23 cellular contexts compared by ENCODE assay signal in the genomic region with DNA sequence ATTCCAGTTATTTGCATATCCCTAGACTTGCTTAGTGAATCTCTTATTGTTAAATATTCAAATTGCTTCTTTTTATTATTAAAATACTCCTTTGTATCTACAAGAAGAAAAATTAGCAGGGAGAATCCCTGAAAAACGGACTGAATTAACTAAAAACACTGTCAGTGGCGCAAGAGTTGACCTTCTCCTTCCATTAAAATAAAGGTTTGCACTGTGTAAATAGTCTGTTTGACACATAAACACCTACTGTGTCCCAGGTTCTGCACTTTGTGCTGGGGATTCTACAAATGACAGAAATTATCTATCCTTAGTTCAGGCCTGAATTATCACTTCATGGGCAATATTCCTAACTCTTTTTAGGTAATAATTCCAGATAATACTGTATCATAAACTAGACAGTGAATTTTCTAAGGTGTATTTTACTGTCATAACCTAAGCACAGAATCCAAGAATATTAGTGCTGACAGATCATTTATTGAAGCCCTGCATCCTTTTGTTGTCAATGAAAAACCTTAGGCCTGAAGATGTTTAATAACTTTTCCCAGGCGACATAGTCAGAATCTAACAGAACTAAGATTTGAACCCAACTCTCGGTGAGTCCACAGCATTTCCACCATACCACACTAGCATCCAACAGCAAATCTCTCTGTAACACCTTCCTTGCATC. TPM values are rescaled to one million over a fixed set of nuclear protein-coding genes. Genes with fewer than 3 reads are reported as not detected.
A peak's percentile ranks its signal among the peaks of the same experiment; 100 is the strongest.
DNase-seq lines count a peak whose midpoint lies in the region; ATAC-seq, FAIRE-seq and TF ChIP-seq lines count a peak whose summit lies in the region.
"Had no signal": no experiment of that assay in that cellular context is flagged by ENCODE, and none has a peak within 500 bp of the region (broad histone marks: within the 10 kb centered on the region; RNA-seq: fewer than 3 reads in every experiment).

No MANE protein-coding gene starts in this region.

- DNase-seq in A549 (ENCODE audit: low read depth in 1 of 2, low spot score in 1 of 2) (no peak), SJCRH30 (no peak), left lobe of liver (ENCODE audit: low spot score) (no peak), psoas muscle (no peak), colonic mucosa (no peak), GM12891 (ENCODE audit: insufficient read length, low spot score) (no peak)
- DNase-seq: 8988T; C1 segment of cervical spinal cord; Caco-2; CD4-positive, CD25-positive, alpha-beta regulatory T cell; CD8-positive, alpha-beta T cell; DMS153; DMS79; EL; GDM1; H9 had no signal

- FAIRE-seq in A549 (lab: Jason Lieb, UNC): peak; percentile 32
- FAIRE-seq in GM12891 (lab: Jason Lieb, UNC): no peak
- FAIRE-seq: GM12878, GM18507 had no signal

- no peak overlapping the region for H3K27ac ChIP-seq in A549
- H3K27ac ChIP-seq in SJCRH30: peak overlapping the region; percentile 96
- H3K27ac ChIP-seq in psoas muscle: no peak overlapping the region
- H3K27ac ChIP-seq in colonic mucosa: no peak overlapping the region

- H3K4me2 ChIP-seq in A549: no peak overlapping the region

- POLR2A ChIA-PET in A549 (lab: Yijun Ruan, JAX): no interaction called here

- no peaks in the 10 kb centered on the region for H3K4me1 ChIP-seq in A549
- peaks cover 40% of the 10 kb centered on the region for H3K4me1 ChIP-seq in SJCRH30
- no peaks in the 10 kb centered on the region for H3K4me1 ChIP-seq in psoas muscle
- H3K4me1 ChIP-seq in colonic mucosa: no peaks in the 10 kb centered on the region

- intact Hi-C loops in psoas muscle (cut with DNase I) (no loop called here), colonic mucosa (cut with DNase I) (no loop called here)

- ATAC-seq in A549: no peak
- peak; percentile 74 for ATAC-seq in left lobe of liver
- no peak for ATAC-seq in psoas muscle
- ATAC-seq: CD8-positive, alpha-beta T cell; GM12878; GM23338; HCT116 had no signal

- H3K27me3 ChIP-seq in SJCRH30 (no peaks in the 10 kb centered on the region), psoas muscle (ENCODE audit: insufficient read depth in 3 of 3, low read length in 2 of 3) (no peaks in the 10 kb centered on the region), colonic mucosa (no peaks in the 10 kb centered on the region)

- H3K9me3 ChIP-seq in A549 (no peaks in the 10 kb centered on the region), SJCRH30 (replicated peaks) (peaks cover 15% of the 10 kb centered on the region), psoas muscle (no peaks in the 10 kb centered on the region), colonic mucosa (no peaks in the 10 kb centered on the region)
- H3K9me3 ChIP-seq: Caco-2 had no signal

- no peak for TF ChIP-seq EP300 in A549 (IDR thresholded peaks at IDR 0.05)

- no peak for TF ChIP-seq RAD21 in A549 (conservative IDR thresholded peaks at IDR 0.05 in 1 of 2, IDR thresholded peaks at IDR 0.05 in 1 of 2)

- H3K9ac ChIP-seq in colonic mucosa (ENCODE audit: low read depth in 2 of 2, low read length in 2 of 2): no peak overlapping the region

- H3K36me3 ChIP-seq in SJCRH30 (no peaks in the 10 kb centered on the region), psoas muscle (ENCODE audit: insufficient read depth in 1 of 2, low read depth in 1 of 2) (no peaks in the 10 kb centered on the region), colonic mucosa (no peaks in the 10 kb centered on the region)

- H3K4me3 ChIP-seq in A549 (no peak overlapping the region), SJCRH30 (no peak overlapping the region), psoas muscle (no peak overlapping the region), colonic mucosa (no peak overlapping the region)
- H3K4me3 ChIP-seq: GM12878, GM23338 had no signal

- TF ChIP-seq CTCF in A549 (IDR thresholded peaks at IDR 0.05): no peak
- TF ChIP-seq CTCF in psoas muscle (IDR thresholded peaks at IDR 0.05): no peak
- no peak for TF ChIP-seq CTCF in colonic mucosa (IDR thresholded peaks at IDR 0.05)

- CTCF ChIA-PET in A549 (lab: Yijun Ruan, JAX): interaction anchor here (1.1 to 1.6 kb wide), 2 partner anchors 37 to 136 kb away, joined by 4 to 5 read pairs; no protein-coding TSS in a partner anchor

- WGBS in A549 (ENCODE audit: missing lambda C conversion rate): 48% methylated on average over 4 of the region's 4 CpGs
- WGBS in psoas muscle, 3 donors: 93 to 95% (median 93%) methylated on average over 4 of the region's 4 CpGs

- no peak for TF ChIP-seq POLR2A in A549 (IDR thresholded peaks at IDR 0.05; ENCODE audit: low read length)
- TF ChIP-seq POLR2A in GM12891 (IDR thresholded peaks at IDR 0.05; ENCODE audit: low read depth, low read length): no peak

TF ChIP-seq in A549, 52 proteins besides CTCF, POLR2A, EP300 and RAD21:
- TF ChIP-seq MAZ (IDR thresholded peaks at IDR 0.05; ENCODE audit: borderline replicate concordance, low read depth, low read length): no peak
- TF ChIP-seq NPAS2 (CRISPR knock-in tag; IDR thresholded peaks at IDR 0.05; ENCODE audit: borderline replicate concordance): no peak
- peak; percentile 65 for TF ChIP-seq MAFK (IDR thresholded peaks at IDR 0.05; ENCODE audit: partially characterized antibody)
- no peak for TF ChIP-seq MYC (IDR thresholded peaks at IDR 0.05; ENCODE audit: borderline replicate concordance, low read length)
- TF ChIP-seq PBX3 (IDR thresholded peaks at IDR 0.05): no peak
- TF ChIP-seq CEBPB (IDR thresholded peaks at IDR 0.05): no peak

TF ChIP-seq in GM12891, 5 proteins besides CTCF, POLR2A, EP300 and RAD21:
- TF ChIP-seq POU2F2 (IDR thresholded peaks at IDR 0.05; ENCODE audit: low read depth, low read length) (no peak), PAX5 (IDR thresholded peaks at IDR 0.05; ENCODE audit: insufficient read depth, low read length, severe bottlenecking) (no peak), TAF1 (IDR thresholded peaks at IDR 0.05; ENCODE audit: low read depth, low read length) (no peak), SPI1 (IDR thresholded peaks at IDR 0.05; ENCODE audit: low read depth, low read length) (no peak), POLR2AphosphoS5 (IDR thresholded peaks at IDR 0.05; ENCODE audit: low read depth, low read length) (no peak)

RNA-seq across cellular contexts. Expression of gene BMP10, which starts 17.0 kb away (rescaled TPM):
- polyA plus RNA-seq in A549 (2011; rRNA removed) (not detected in 2 replicates), A549 (2017; fragmentation: RNase III; extraction: RNeasy Plus Mini Kit Qiagen cat#74134 plus additional on column Dnase treatment) (not detected in 3 replicates), psoas muscle (not detected)
- not detected in 2 replicates for polyA plus RNA-seq in A549 (2012; cell fraction: cytosol; rRNA removed)
- not detected in 2 replicates for polyA plus RNA-seq in A549 (2012; cell fraction: nucleus; rRNA removed)
- not detected in 2 replicates for polyA minus RNA-seq in A549 (2011; rRNA and poly(A)+ RNA removed)
- 0.08 TPM in 1 of 2 replicates, not detected in the other for total RNA-seq in SJCRH30 (2014; rRNA removed; shearing (Covaris generic))
- total RNA-seq in left lobe of liver (6.1 TPM), psoas muscle (under 1 TPM in 2 of 4 donors, not detected in 2; 0.17 to 0.27 TPM), colonic mucosa (not detected)
- polyA plus RNA-seq in GM12891 (2012; ENCODE audit: low read depth, missing spikeins): not detected
- total RNA-seq: A673; Caco-2; CD8-positive, alpha-beta T cell; GM12878; GM23338; H4; H9 had no signal
- polyA plus RNA-seq: BJ; CD4-positive, CD25-positive, alpha-beta regulatory T cell; GM23338 had no signal
